25 cellular contexts compared by ENCODE assay signal in the genomic region with DNA sequence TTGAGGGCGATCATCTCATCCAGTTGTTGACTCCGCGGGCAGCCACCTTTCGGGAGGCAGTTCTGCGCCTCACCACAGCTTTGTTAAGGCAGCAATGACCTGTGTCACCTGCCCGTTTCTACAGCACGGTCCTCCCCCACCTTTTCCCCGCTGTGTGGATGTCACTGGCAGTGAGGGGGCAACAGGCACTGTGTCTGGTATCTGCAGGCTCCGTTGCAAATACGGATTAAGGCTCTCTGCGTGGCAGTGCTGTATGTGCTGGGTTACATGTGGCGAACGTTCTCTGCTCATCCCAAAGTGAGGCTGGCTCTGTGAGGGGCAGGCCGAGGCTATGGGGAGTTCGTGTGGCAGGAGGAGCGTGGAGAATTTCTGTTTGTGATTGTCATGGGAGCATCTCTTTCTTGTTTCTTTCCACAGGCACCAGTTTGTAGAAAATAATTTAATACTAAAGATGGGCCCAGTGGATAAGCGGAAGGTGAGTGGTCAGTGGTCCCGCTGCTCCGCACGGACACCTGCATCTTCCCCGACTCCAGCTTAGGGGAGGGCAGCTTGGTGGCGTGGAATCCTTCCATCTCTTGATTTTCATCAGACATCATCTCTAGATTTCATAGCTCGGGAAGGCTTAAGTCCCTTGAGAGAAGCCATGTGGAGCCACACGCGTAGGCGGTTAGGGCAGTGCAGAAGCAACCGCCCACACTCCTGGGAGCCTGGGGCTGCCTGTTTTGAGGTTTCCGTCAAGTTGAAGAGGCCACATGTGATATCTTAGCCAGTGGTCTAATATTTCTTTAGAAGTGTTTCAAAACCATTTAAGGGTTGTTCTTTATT. TPM values are rescaled to one million over a fixed set of nuclear protein-coding genes. Genes with fewer than 3 reads are reported as not detected.
DNase-seq lines count a peak whose midpoint lies in the region; ATAC-seq, FAIRE-seq and TF ChIP-seq lines count a peak whose summit lies in the region.
"Had no signal": no experiment of that assay in that cellular context is flagged by ENCODE, and none has a peak within 500 bp of the region (broad histone marks: within the 10 kb centered on the region; RNA-seq: fewer than 3 reads in every experiment).

No MANE protein-coding gene starts in this region.

- TF ChIP-seq RAD21 in K562 (CRISPR knock-in tag; conservative IDR thresholded peaks at IDR 0.05 in 1 of 2, IDR thresholded peaks at IDR 0.05 in 1 of 2) = no peak

- peaks cover 0 to 8% of the 10 kb centered on the region in 2 experiments; a peak in 1 of 5 replicates for H3K4me1 ChIP-seq in K562 (replicated peaks in 1 of 2; ENCODE audit: control insufficient read depth in 2 of 2, insufficient read depth in 2 of 2, low read length in 2 of 2)
- no peaks in the 10 kb centered on the region for H3K4me1 ChIP-seq in aorta (ENCODE audit: control insufficient read depth in 1 of 2, insufficient read depth in 2 of 2, low read length in 2 of 2)
- H3K4me1 ChIP-seq in CD4-positive, alpha-beta memory T cell (ENCODE audit: insufficient read depth, low read length) = peaks cover 7% of the 10 kb centered on the region

- TF ChIP-seq CTCF in K562 (IDR thresholded peaks at IDR 0.05 in 2 of 3, conservative IDR thresholded peaks at IDR 0.05 in 1 of 3; ENCODE audit: insufficient read depth in 2 of 3, low read depth in 1 of 3, low read length in 3 of 3) (no peak), nephron progenitor cell (IDR thresholded peaks at IDR 0.05) (no peak)

- no peak for DNase-seq in stimulated activated naive CD8-positive, alpha-beta T cell treated with anti-CD3 and anti-CD28 coated beads, Interleukin-15, Interleukin-2, amounts not matched to agents 100 U/mL and 50 U/mL, for 24 hours
- DNase-seq in K562 (ENCODE audit: extremely low read depth in 1 of 4, low spot score in 3 of 4) (no peak), nephron progenitor cell (no peak), aorta (peak; percentile 27 to 33), occipital lobe (lab: John Stamatoyannopoulos, UW) (no peak)
- no peak for DNase-seq in CD4-positive, alpha-beta memory T cell
- DNase-seq: activated CD4-positive, alpha-beta memory T cell treated with anti-CD3 and anti-CD28 coated beads for 36 hours; activated naive CD4-positive, alpha-beta T cell treated with anti-CD3 and anti-CD28 coated beads, Interleukin-2, amount 10 ng/mL, durations not matched to agents 7 days and 5 days; CD4-positive, alpha-beta T cell; cerebellar nuclear complex; effector CD8-positive, alpha-beta T cell; HCEC 1CT; KBM-7; MM.1S; natural killer cell; NCI-H69; RPMI8226; WERI-Rb-1 had no signal

- 87% methylated on average over 27 of the region's 28 CpGs for WGBS in K562 (ENCODE audit: insufficient coverage, low coverage, missing lambda C conversion rate)
- WGBS in aorta, 2 donors = 86 to 87% methylated on average over 28 of the region's 28 CpGs

- no peak for TF ChIP-seq POLR2A in K562 (conservative IDR thresholded peaks at IDR 0.05)

- CTCF ChIA-PET in K562 (lab: Yijun Ruan, JAX; ENCODE audit: low intra/inter-chr PET ratio) = no interaction called here
- CTCF ChIA-PET in CD4-positive, alpha-beta memory T cell (lab: Charles Lee; ENCODE audit: partially characterized antibody) = no interaction called here

- H3K9ac ChIP-seq in K562 (ENCODE audit: insufficient read depth in 1 of 2, low read depth in 2 of 2, low read length in 2 of 2) = peak overlapping the region in 1 of 2 experiments; percentile 5; a peak in 1 of 4 replicates

- FAIRE-seq in K562 (lab: Jason Lieb, UNC) = peak; percentile 68

- no TSS peak for BruUV-seq in K562 (replicated peaks; lab: Mats Ljungman, UMichigan)

- no peak for ATAC-seq in stimulated activated naive CD8-positive, alpha-beta T cell treated with anti-CD3 and anti-CD28 coated beads, Interleukin-15, Interleukin-2, amounts not matched to agents 100 U/mL and 50 U/mL, for 24 hours
- ATAC-seq in K562 (no peak), aorta (ENCODE audit: low FRiP score) (no peak), HG02870 (IDR thresholded peaks at IDR 0.05; ENCODE audit: unreplicated experiment) (no peak)
- ATAC-seq: left lobe of liver, natural killer cell had no signal

- no peaks in the 10 kb centered on the region for H4K20me1 ChIP-seq in K562 (replicated peaks; ENCODE audit: control insufficient read depth, insufficient read depth, low read length)

- no peaks in the 10 kb centered on the region for H3K9me3 ChIP-seq in K562 (replicated peaks; ENCODE audit: control insufficient read depth, insufficient read depth, low read depth, low read length)
- H3K9me3 ChIP-seq in aorta (ENCODE audit: control insufficient read depth, low read length) = no peaks in the 10 kb centered on the region
- H3K9me3 ChIP-seq in CD4-positive, alpha-beta memory T cell (ENCODE audit: control insufficient read depth in 1 of 2, low read length in 2 of 2) = no peaks in the 10 kb centered on the region
- H3K9me3 ChIP-seq: ascending aorta, thoracic aorta had no signal

- in situ Hi-C loops in K562 (cut with MboI) = loop anchor here (5.0 kb wide), 1 partner anchor 82 kb away; no protein-coding TSS in a partner anchor

- no peak overlapping the region for H2AFZ ChIP-seq in K562 (ENCODE audit: low read depth, low read length)

- H3K4me1 Mint-ChIP-seq in stimulated activated naive CD8-positive, alpha-beta T cell treated with anti-CD3 and anti-CD28 coated beads, Interleukin-15, Interleukin-2, amounts not matched to agents 100 ng/mL and 50 ng/mL, for 24 hours (ENCODE audit: low read depth) = peaks cover 39% of the 10 kb centered on the region
- H3K4me1 Mint-ChIP-seq in nephron progenitor cell = peaks cover 23% of the 10 kb centered on the region
- peaks cover 6 to 19% (median 14%) of the 10 kb centered on the region in 4 donors for H3K4me1 Mint-ChIP-seq in CD4-positive, alpha-beta memory T cell

- H3K79me2 ChIP-seq in K562 (ENCODE audit: control insufficient read depth, insufficient read depth, low read length) = no peaks in the 10 kb centered on the region; the same call in 2 of the 3 replicates

- H3K9me1 ChIP-seq in K562 (ENCODE audit: control insufficient read depth, insufficient read depth, low read length) = no peaks in the 10 kb centered on the region

- H3K27ac ChIP-seq in K562 (ENCODE audit: extremely low read depth, low read depth, low read length) = no peak overlapping the region
- no peak overlapping the region for H3K27ac ChIP-seq in aorta (ENCODE audit: low read depth in 1 of 2, low read length in 2 of 2)
- no peak overlapping the region for H3K27ac ChIP-seq in CD4-positive, alpha-beta memory T cell (ENCODE audit: low read depth, low read length)
- H3K27ac ChIP-seq: ascending aorta, SK-N-MC, thoracic aorta, WERI-Rb-1 had no signal

- no peak overlapping the region for H3K4me2 ChIP-seq in K562 (ENCODE audit: insufficient read depth, low read length)

- H3K36me3 ChIP-seq in K562 (ENCODE audit: control insufficient read depth, insufficient read depth, low read length) (peaks cover 46% of the 10 kb centered on the region), aorta (ENCODE audit: control insufficient read depth in 1 of 2, insufficient read depth in 2 of 2, low read length in 1 of 2) (peaks cover 0 to 2% of the 10 kb centered on the region in 2 donors)
- H3K36me3 ChIP-seq in CD4-positive, alpha-beta memory T cell (ENCODE audit: insufficient read depth, low read length) = peaks cover 36% of the 10 kb centered on the region

- intact Hi-C loops in K562 (cut with micrococcal nuclease) (no loop called here), aorta (cut with DNase I) (loop anchor here in 1 of 2 donors (10.0 kb wide), 1 partner anchor 61 kb away; the partner anchor contains the start of genes CEMP1 and PDPK1)
- intact Hi-C loops in CD4-positive, alpha-beta memory T cell (cut with micrococcal nuclease) = no loop called here

- H3K4me3 Mint-ChIP-seq in stimulated activated naive CD8-positive, alpha-beta T cell treated with anti-CD3 and anti-CD28 coated beads, Interleukin-15, Interleukin-2, amounts not matched to agents 100 ng/mL and 50 ng/mL, for 24 hours = no peak overlapping the region
- H3K4me3 Mint-ChIP-seq in nephron progenitor cell = no peak overlapping the region
- H3K4me3 Mint-ChIP-seq in CD4-positive, alpha-beta memory T cell = no peak overlapping the region
- H3K4me3 Mint-ChIP-seq: activated CD4-positive, alpha-beta memory T cell treated with anti-CD3 and anti-CD28 coated beads for 36 hours; activated naive CD4-positive, alpha-beta T cell treated with anti-CD3 and anti-CD28 coated beads, Interleukin-2, amount 10 ng/mL, durations not matched to agents 7 days and 5 days; CD4-positive, alpha-beta T cell; mesothelial cell of epicardium; natural killer cell had no signal

- H3K9me3 Mint-ChIP-seq in stimulated activated naive CD8-positive, alpha-beta T cell treated with anti-CD3 and anti-CD28 coated beads, Interleukin-15, Interleukin-2, amounts not matched to agents 100 ng/mL and 50 ng/mL, for 24 hours = no peaks in the 10 kb centered on the region
- no peaks in the 10 kb centered on the region for H3K9me3 Mint-ChIP-seq in nephron progenitor cell
- H3K9me3 Mint-ChIP-seq in CD4-positive, alpha-beta memory T cell = no peaks in the 10 kb centered on the region
- H3K9me3 Mint-ChIP-seq: activated CD4-positive, alpha-beta memory T cell treated with anti-CD3 and anti-CD28 coated beads for 36 hours; activated naive CD4-positive, alpha-beta T cell treated with anti-CD3 and anti-CD28 coated beads, Interleukin-2, amount 10 ng/mL, durations not matched to agents 7 days and 5 days; CD4-positive, alpha-beta T cell; mesothelial cell of epicardium; natural killer cell had no signal

- H3K27me3 ChIP-seq in K562 (ENCODE audit: control insufficient read depth in 2 of 2, insufficient read depth in 2 of 2, low read length in 2 of 2) (no peaks in the 10 kb centered on the region), aorta (ENCODE audit: control insufficient read depth in 1 of 2, insufficient read depth in 2 of 2, low read length in 1 of 2) (no peaks in the 10 kb centered on the region)
- H3K27me3 ChIP-seq in CD4-positive, alpha-beta memory T cell (ENCODE audit: insufficient read depth, low read length) = no peaks in the 10 kb centered on the region
- H3K27me3 ChIP-seq: ascending aorta had no signal

- POLR2A ChIA-PET in K562 (lab: Yijun Ruan, JAX) = no interaction called here
- POLR2A ChIA-PET in CD4-positive, alpha-beta memory T cell (lab: Charles Lee; ENCODE audit: partially characterized antibody) = no interaction called here

- no peak for TF ChIP-seq EP300 in K562 (IDR thresholded peaks at IDR 0.05; ENCODE audit: low read length)

- H3K36me3 Mint-ChIP-seq in stimulated activated naive CD8-positive, alpha-beta T cell treated with anti-CD3 and anti-CD28 coated beads, Interleukin-15, Interleukin-2, amounts not matched to agents 100 ng/mL and 50 ng/mL, for 24 hours (ENCODE audit: low read depth) = peaks cover 4% of the 10 kb centered on the region
- H3K36me3 Mint-ChIP-seq in nephron progenitor cell (ENCODE audit: low read depth) = peaks cover 6% of the 10 kb centered on the region
- H3K36me3 Mint-ChIP-seq in CD4-positive, alpha-beta memory T cell = peaks cover 3 to 43% of the 10 kb centered on the region in 2 donors
- H3K36me3 Mint-ChIP-seq: natural killer cell had no signal

- H3K27ac Mint-ChIP-seq in stimulated activated naive CD8-positive, alpha-beta T cell treated with anti-CD3 and anti-CD28 coated beads, Interleukin-15, Interleukin-2, amounts not matched to agents 100 ng/mL and 50 ng/mL, for 24 hours = peak overlapping the region; percentile 41
- H3K27ac Mint-ChIP-seq in nephron progenitor cell = peak overlapping the region; percentile 75
- peak overlapping the region in 2 of 7 donors; percentile 4 to 52 for H3K27ac Mint-ChIP-seq in CD4-positive, alpha-beta memory T cell
- H3K27ac Mint-ChIP-seq: activated naive CD4-positive, alpha-beta T cell treated with anti-CD3 and anti-CD28 coated beads, Interleukin-2, amount 10 ng/mL, durations not matched to agents 7 days and 5 days; CD4-positive, alpha-beta T cell; mesothelial cell of epicardium; natural killer cell had no signal

- no peaks in the 10 kb centered on the region for H3K27me3 Mint-ChIP-seq in stimulated activated naive CD8-positive, alpha-beta T cell treated with anti-CD3 and anti-CD28 coated beads, Interleukin-15, Interleukin-2, amounts not matched to agents 100 ng/mL and 50 ng/mL, for 24 hours
- no peaks in the 10 kb centered on the region for H3K27me3 Mint-ChIP-seq in nephron progenitor cell (ENCODE audit: low read depth, poor library complexity)
- H3K27me3 Mint-ChIP-seq in CD4-positive, alpha-beta memory T cell = no peaks in the 10 kb centered on the region
- H3K27me3 Mint-ChIP-seq: activated CD4-positive, alpha-beta memory T cell treated with anti-CD3 and anti-CD28 coated beads for 36 hours; activated naive CD4-positive, alpha-beta T cell treated with anti-CD3 and anti-CD28 coated beads, Interleukin-2, amount 10 ng/mL, durations not matched to agents 7 days and 5 days; CD4-positive, alpha-beta T cell had no signal

- H3K4me3 ChIP-seq in K562 (no peak overlapping the region), aorta (ENCODE audit: low read length in 2 of 2) (no peak overlapping the region)
- H3K4me3 ChIP-seq in CD4-positive, alpha-beta memory T cell (ENCODE audit: low read length in 2 of 2) = no peak overlapping the region
- H3K4me3 ChIP-seq: ascending aorta, SK-N-MC, thoracic aorta had no signal

RNA-seq across cellular contexts. Expression of gene PDPK1, which starts 57.8 kb away (rescaled TPM):
- total RNA-seq in K562 (2011; cell fraction: chromatin; rRNA removed; ENCODE audit: low replicate concordance) = 117 and 145 TPM in 2 replicates
- total RNA-seq in K562 (2011; cell fraction: nucleolus; rRNA removed) = 53.9 and 57.6 TPM in 2 replicates
- 56.8 and 78.9 TPM in 2 replicates for total RNA-seq in K562 (2011; cell fraction: nucleoplasm; rRNA removed)
- total RNA-seq in K562 (2014; rRNA removed) (11.1 and 16.5 TPM in 2 replicates), K562 (2014; rRNA removed; fragmentation: Illumina TruSeq; extraction: Trizol) (18.7 and 20.4 TPM in 2 replicates), K562 (2015; rRNA removed; fragmentation: Illumina TruSeq; extraction: Trizol) (15.2 and 17.1 TPM in 2 replicates), K562 (2021) (37.2 and 38.9 TPM in 2 replicates), aorta (10 to 100 TPM; 43.0 to 46.4 TPM), occipital lobe (30.9 TPM)
- polyA plus RNA-seq in K562 (2011; rRNA removed) (32.1 and 37.1 TPM in 2 replicates), K562 (2014; fragmentation: Illumina TruSeq; extraction: Trizol) (30.3 and 32.4 TPM in 2 replicates), K562 (2014; fragmentation: Nextera tagmentation; extraction: Ambion mirVana) (1 to 10 TPM; 4.0 to 4.6 TPM), K562 (2014; rRNA removed) (21.3 and 22.3 TPM in 2 replicates), aorta (10 to 100 TPM; 12.7 to 17.9 TPM)
- 18.7 and 25.8 TPM in 2 replicates for polyA plus RNA-seq in K562 (2011; cell fraction: cytosol; rRNA removed)
- 31.1 and 36.8 TPM in 2 replicates for polyA plus RNA-seq in K562 (2011; cell fraction: nucleus; rRNA removed)
- polyA plus RNA-seq in K562 (2012) = 16.3 and 20.5 TPM in 2 replicates
- polyA minus RNA-seq in K562 (2011; rRNA and poly(A)+ RNA removed) = 40.3 and 44.0 TPM in 2 replicates
- 13.6 and 19.9 TPM in 2 replicates for polyA minus RNA-seq in K562 (2011; cell fraction: cytosol; rRNA and poly(A)+ RNA removed)
- polyA minus RNA-seq in K562 (2011; cell fraction: nucleus; rRNA and poly(A)+ RNA removed) = 15.1 and 20.4 TPM in 2 replicates
- 10 to 100 TPM; 61.2 to 71.3 TPM for total RNA-seq in CD4-positive, alpha-beta memory T cell
- polyA plus RNA-seq in CD4-positive, alpha-beta memory T cell = 10 to 100 TPM; 26.4 to 42.1 TPM

Comparison
In these comparisons a context has a peak if more than half of its experiments do, and no peak if none do; other contexts are left out.
1. DNase-seq: peak in aorta (2 of 2); none in stimulated activated naive CD8-positive, alpha-beta T cell treated with anti-CD3 and anti-CD28 coated beads, Interleukin-15, Interleukin-2, amounts not matched to agents 100 U/mL and 50 U/mL, for 24 hours (single experiment), K562 (0 of 4), nephron progenitor cell (single experiment), CD4-positive, alpha-beta memory T cell (0 of 5) and occipital lobe (single experiment).